33 cellular contexts compared by ENCODE assay signal in genomic region chr13:111093634-111094033, GRCh38.
"Had no signal": no experiment of that assay in that cellular context is flagged by ENCODE, and none has a peak within 500 bp of the region (broad histone marks: within the 10 kb centered on the region; RNA-seq: fewer than 3 reads in every experiment).

No MANE protein-coding gene starts in this region.

- H3K4me3 ChIP-seq: cardiac muscle cell had no signal

- H3K9me3 Mint-ChIP-seq: activated B cell treated with CpG ODN at 0.5 μM for 24 hours; activated CD4-positive, alpha-beta memory T cell treated with anti-CD3 and anti-CD28 coated beads, Interleukin-2, amount 10 ng/mL, durations not matched to agents 7 days and 5 days; activated naive CD8-positive, alpha-beta T cell treated with anti-CD3 and anti-CD28 coated beads for 36 hours; activated T-cell treated with anti-CD3 and anti-CD28 coated beads, Interleukin-2, amount 50 U/mL, for 72 hours; activated T-helper 17 cell treated with anti-CD3 and anti-CD28 coated beads, Interleukin-2, amount 50 U/mL, for 72 hours; central memory CD8-positive, alpha-beta T cell had no signal

- H3K36me3 ChIP-seq: cardiac muscle cell had no signal

- H3K4me1 Mint-ChIP-seq: activated B cell treated with CpG ODN at 0.5 μM for 24 hours; activated CD4-positive, alpha-beta memory T cell treated with anti-CD3 and anti-CD28 coated beads, Interleukin-2, amount 10 ng/mL, durations not matched to agents 7 days and 5 days; activated naive CD8-positive, alpha-beta T cell treated with anti-CD3 and anti-CD28 coated beads for 36 hours; activated T-helper 17 cell treated with anti-CD3 and anti-CD28 coated beads, Interleukin-2, amount 50 U/mL, for 72 hours; central memory CD8-positive, alpha-beta T cell had no signal

- H3K4me3 Mint-ChIP-seq: activated B cell treated with CpG ODN at 0.5 μM for 24 hours; activated CD4-positive, alpha-beta memory T cell treated with anti-CD3 and anti-CD28 coated beads, Interleukin-2, amount 10 ng/mL, durations not matched to agents 7 days and 5 days; activated naive CD8-positive, alpha-beta T cell treated with anti-CD3 and anti-CD28 coated beads for 36 hours; activated T-cell treated with anti-CD3 and anti-CD28 coated beads, Interleukin-2, amount 50 U/mL, for 72 hours; activated T-helper 17 cell treated with anti-CD3 and anti-CD28 coated beads, Interleukin-2, amount 50 U/mL, for 72 hours; central memory CD8-positive, alpha-beta T cell had no signal

- ATAC-seq: activated T-cell treated with anti-CD3 and anti-CD28 coated beads, Interleukin-2, amount 50 U/mL, for 72 hours; activated T-helper 17 cell treated with anti-CD3 and anti-CD28 coated beads, Interleukin-2, amount 50 U/mL, for 72 hours; PC-3 had no signal

- H3K4me2 ChIP-seq: KMS-11 had no signal

- H3K27ac Mint-ChIP-seq: activated B cell treated with CpG ODN at 0.5 μM for 24 hours; activated CD4-positive, alpha-beta memory T cell treated with anti-CD3 and anti-CD28 coated beads, Interleukin-2, amount 10 ng/mL, durations not matched to agents 7 days and 5 days; activated naive CD8-positive, alpha-beta T cell treated with anti-CD3 and anti-CD28 coated beads for 36 hours; activated T-cell treated with anti-CD3 and anti-CD28 coated beads, Interleukin-2, amount 50 U/mL, for 72 hours; activated T-helper 17 cell treated with anti-CD3 and anti-CD28 coated beads, Interleukin-2, amount 50 U/mL, for 72 hours had no signal

- DNase-seq: activated B cell treated with CpG ODN at 0.5 μM for 24 hours; activated CD4-positive, alpha-beta memory T cell treated with anti-CD3 and anti-CD28 coated beads, Interleukin-2, amount 10 ng/mL, durations not matched to agents 7 days and 5 days; activated CD4-positive, alpha-beta T cell treated with anti-CD3 and anti-CD28 coated beads for 4 hours; activated CD4-positive, alpha-beta T cell treated with anti-CD3 and anti-CD28 coated beads, Interleukin-2, amount 50 U/mL, for 1 hour; activated CD4-positive, CD25-positive, alpha-beta regulatory T cell treated with anti-CD3 and anti-CD28 coated beads, Interleukin-2, amount 50 U/mL, for 72 hours; activated effector memory CD4-positive, alpha-beta T cell treated with anti-CD3 and anti-CD28 coated beads, Interleukin-2, amount 50 U/mL, for 16 hours; activated naive CD4-positive, alpha-beta T cell; activated naive CD4-positive, alpha-beta T cell treated with anti-CD3 and anti-CD28 coated beads, Interleukin-2, amount 50 U/mL, for 16 hours; activated naive CD8-positive, alpha-beta T cell treated with anti-CD3 and anti-CD28 coated beads for 36 hours; activated T-cell treated with anti-CD3 and anti-CD28 coated beads, Interleukin-2, amount 50 U/mL, for 1 hour; activated T-cell treated with anti-CD3 and anti-CD28 coated beads, Interleukin-2, amount 50 U/mL, for 72 hours; amniotic stem cell; aorta; MM.1S; MV-4-11; NCI-H1092; NCI-H1417; NCI-H146; NCI-H187; NCI-H2029 treated with DMSO at 0.1 percent for 48 hours; NCI-H2107; NCI-H2171; NCI-H510A; NCI-H526; NCI-H748 treated with DMSO at 0.1 percent for 48 hours; NK-92 treated with Interleukin-12 subunit alpha and Interleukin-12 subunit beta, amount 100 ng/mL, for 24 hours; PC-3; Right ventricle myocardium superior; T1000 had no signal

- H3K36me3 Mint-ChIP-seq: activated naive CD8-positive, alpha-beta T cell treated with anti-CD3 and anti-CD28 coated beads for 36 hours had no signal

- H3K9ac ChIP-seq: KMS-11 had no signal

- H3K27ac ChIP-seq: cardiac muscle cell, KMS-11 had no signal
